13 cellular contexts compared by ENCODE assay signal in the genomic region with DNA sequence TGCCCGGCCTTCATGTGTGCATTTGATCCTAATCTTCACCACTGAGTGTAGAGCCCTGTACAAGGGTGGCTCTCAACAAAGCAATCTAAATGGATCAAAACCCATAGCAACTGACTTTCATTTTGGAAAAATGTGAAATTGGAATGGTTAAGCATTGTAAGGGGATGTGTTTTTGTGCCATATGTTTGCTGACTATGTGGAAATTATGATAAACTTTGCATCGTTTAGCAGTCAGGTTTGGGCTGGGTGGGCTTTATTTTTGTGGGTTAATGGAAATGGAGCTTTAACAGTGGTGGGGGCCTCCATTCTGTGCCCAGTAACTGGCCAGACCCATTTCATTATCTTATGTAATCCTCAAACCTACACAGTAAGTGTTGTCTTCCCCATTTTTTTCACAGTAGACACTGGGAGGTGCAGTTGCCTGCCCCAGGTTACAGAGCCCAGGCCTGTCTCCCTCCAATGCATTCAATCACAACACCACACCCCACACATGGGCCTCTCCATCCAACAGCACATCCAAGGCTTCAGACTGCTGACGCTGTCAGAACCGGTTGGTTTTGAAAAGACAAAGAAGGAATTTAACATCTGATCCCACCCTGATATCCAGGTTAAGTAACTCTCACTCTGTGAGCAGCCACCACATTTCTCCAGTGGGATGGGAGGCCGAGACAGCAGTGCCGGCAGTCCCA.
A peak's percentile ranks its signal among the peaks of the same experiment; 100 is the strongest.
DNase-seq lines count a peak whose midpoint lies in the region; ATAC-seq and TF ChIP-seq lines count a peak whose summit lies in the region.
"Had no signal": no experiment of that assay in that cellular context is flagged by ENCODE, and none has a peak within 500 bp of the region (broad histone marks: within the 10 kb centered on the region; RNA-seq: fewer than 3 reads in every experiment).

No MANE protein-coding gene starts in this region.

- dilution Hi-C loops in IMR-90 (cut with HindIII; ENCODE audit: low sequenced_read_pairs, unreplicated experiment) = no loop called here

- intact Hi-C loops in IMR-90 (cut with micrococcal nuclease) = no loop called here
- intact Hi-C loops in lower lobe of right lung (cut with DNase I) = no loop called here
- intact Hi-C loops in prostate gland (cut with DNase I) = no loop called here

- TF ChIP-seq EP300 in upper lobe of left lung (IDR thresholded peaks at IDR 0.05) = no peak

- TF ChIP-seq CTCF in IMR-90 (conservative IDR thresholded peaks at IDR 0.05; ENCODE audit: low read depth, low read length) (no peak), lower lobe of right lung (IDR thresholded peaks at IDR 0.05) (no peak), upper lobe of left lung (IDR thresholded peaks at IDR 0.05) (no peak), hepatocyte (IDR thresholded peaks at IDR 0.05; ENCODE audit: poor library complexity) (no peak), prostate gland (IDR thresholded peaks at IDR 0.05) (no peak)

- H2BK15ac ChIP-seq in IMR-90 (ENCODE audit: low read depth, low read length) = no peak overlapping the region; the same call in 2 of the 3 replicates

- no peak overlapping the region for H3K4me3 ChIP-seq in IMR-90 (ENCODE audit: insufficient read depth, low read depth, low read length)
- H3K4me3 ChIP-seq in lower lobe of right lung = no peak overlapping the region
- H3K4me3 ChIP-seq in upper lobe of left lung = no peak overlapping the region
- H3K4me3 ChIP-seq in hepatocyte = no peak overlapping the region
- no peak overlapping the region for H3K4me3 ChIP-seq in prostate gland
- H3K4me3 ChIP-seq: GM23248 had no signal

- peak overlapping the region; percentile 33 for H2BK20ac ChIP-seq in IMR-90 (ENCODE audit: low read depth, low read length)

- TF ChIP-seq POLR2A in IMR-90 (IDR thresholded peaks at IDR 0.05; ENCODE audit: low read depth, low read length) = no peak
- no peak for TF ChIP-seq POLR2A in upper lobe of left lung (IDR thresholded peaks at IDR 0.05)
- no peak for TF ChIP-seq POLR2A in prostate gland (IDR thresholded peaks at IDR 0.05)

- H3K27ac ChIP-seq in IMR-90 (ENCODE audit: insufficient read depth, low read length) = no peak overlapping the region
- peak overlapping the region; percentile 71 for H3K27ac ChIP-seq in lower lobe of right lung
- peak overlapping the region; percentile 2 to 80 (median 54) for H3K27ac ChIP-seq in upper lobe of left lung
- H3K27ac ChIP-seq in hepatocyte = no peak overlapping the region
- H3K27ac ChIP-seq in prostate gland = no peak overlapping the region
- H3K27ac ChIP-seq: C4-2B, GM23248 had no signal

- peaks cover 30% of the 10 kb centered on the region for H3K9me1 ChIP-seq in IMR-90 (ENCODE audit: insufficient read depth, low read length)

- H2AFZ ChIP-seq in IMR-90 (replicated peaks; ENCODE audit: low read length, poor library complexity) (no peak overlapping the region), hepatocyte (no peak overlapping the region)
- H2AFZ ChIP-seq: GM23248 had no signal

- no peak overlapping the region for H3K9ac ChIP-seq in IMR-90 (ENCODE audit: low read depth, low read length)
- H3K9ac ChIP-seq: GM23248 had no signal

- H2AK9ac ChIP-seq in IMR-90 (replicated peaks; ENCODE audit: low read depth, low read length, poor library complexity) = no peak overlapping the region

- H4K20me1 ChIP-seq in IMR-90 (ENCODE audit: insufficient read depth, low read length) = no peaks in the 10 kb centered on the region
- H4K20me1 ChIP-seq in hepatocyte (ENCODE audit: insufficient read depth, poor library complexity, severe bottlenecking) = no peaks in the 10 kb centered on the region

- POLR2A ChIA-PET in IMR-90 (lab: Charles Lee; ENCODE audit: unreplicated experiment) = interaction anchor here (0.7 kb wide), 1 partner anchor 25 kb away, joined by 14 read pairs; no protein-coding TSS in a partner anchor

- in situ Hi-C loops in IMR-90 (cut with MboI; ENCODE audit: low sequenced_read_pairs) = no loop called here

- peaks cover 0 to 6% of the 10 kb centered on the region in 2 experiments; a peak in 1 of 4 replicates for H3K79me1 ChIP-seq in IMR-90 (ENCODE audit: low read depth in 1 of 2, low read length in 2 of 2)

- WGBS in IMR-90 (ENCODE audit: extremely low coverage in 2 of 2, insufficient read length in 1 of 2), 2 experiments = 100% methylated on average over 2 of the region's 6 CpGs; no CpG with 5 or more reads in 1 of the 2 experiments
- WGBS in upper lobe of left lung, 2 donors = 68 to 75% methylated on average over 4 to 6 of the region's 6 CpGs
- 83% methylated on average over 4 of the region's 6 CpGs for WGBS in hepatocyte (ENCODE audit: low lambda C conversion rate, missing lambda C conversion rate)
- WGBS in prostate gland = 71% methylated on average over 6 of the region's 6 CpGs

- H2AK5ac ChIP-seq in IMR-90 (ENCODE audit: low read depth, low read length) = no peak overlapping the region

- no peaks in the 10 kb centered on the region for H3K27me3 ChIP-seq in IMR-90 (ENCODE audit: control insufficient read depth, insufficient read depth, low read length)
- H3K27me3 ChIP-seq in lower lobe of right lung (ENCODE audit: low read depth) = no peaks in the 10 kb centered on the region
- no peaks in the 10 kb centered on the region for H3K27me3 ChIP-seq in upper lobe of left lung
- H3K27me3 ChIP-seq in hepatocyte = no peaks in the 10 kb centered on the region
- no peaks in the 10 kb centered on the region for H3K27me3 ChIP-seq in prostate gland (replicated peaks; ENCODE audit: insufficient read depth)
- H3K27me3 ChIP-seq: BE2C had no signal

- H3K4me1 ChIP-seq in IMR-90 (ENCODE audit: control insufficient read depth, insufficient read depth, low read length) = peaks cover 5% of the 10 kb centered on the region
- peaks cover 55% of the 10 kb centered on the region for H3K4me1 ChIP-seq in lower lobe of right lung
- peaks cover 39 to 46% (median 44%) of the 10 kb centered on the region in 4 donors for H3K4me1 ChIP-seq in upper lobe of left lung
- H3K4me1 ChIP-seq in hepatocyte (ENCODE audit: insufficient read depth) = no peaks in the 10 kb centered on the region
- no peaks in the 10 kb centered on the region for H3K4me1 ChIP-seq in prostate gland (replicated peaks)
- H3K4me1 ChIP-seq: BE2C had no signal

- H3K23ac ChIP-seq in IMR-90 (ENCODE audit: low read depth, low read length) = no peak overlapping the region

- H3K18ac ChIP-seq in IMR-90 (ENCODE audit: low read depth, low read length) = no peak overlapping the region

- no peak overlapping the region for H4K91ac ChIP-seq in IMR-90 (ENCODE audit: insufficient read depth, low read depth, low read length)

- DNase-seq in IMR-90 (no peak), lower lobe of right lung (no peak), upper lobe of left lung (no peak), hepatocyte (ENCODE audit: low spot score) (no peak), prostate gland (ENCODE audit: low spot score) (no peak)
- DNase-seq: BE2C; CD4-positive, alpha-beta memory T cell; DMS153; EL; GM23248 had no signal

- BruUV-seq in IMR-90 (replicated peaks; lab: Mats Ljungman, UMichigan) = no TSS peak

- H4K8ac ChIP-seq in IMR-90 (ENCODE audit: low read depth in 2 of 2, low read length in 2 of 2) = no peak overlapping the region; a peak in 1 of 4 replicates

- TF ChIP-seq RAD21 in IMR-90 (IDR thresholded peaks at IDR 0.05; ENCODE audit: low read length) = no peak

- no peak overlapping the region for H3K4ac ChIP-seq in IMR-90 (ENCODE audit: low read depth, low read length)

- no peaks in the 10 kb centered on the region for H3K9me2 ChIP-seq in hepatocyte (replicated peaks; ENCODE audit: insufficient read depth)

- no peak overlapping the region for H2BK5ac ChIP-seq in IMR-90 (ENCODE audit: low read depth, low read length, poor library complexity, severe bottlenecking)

- ATAC-seq in IMR-90 (ENCODE audit: low read depth) (no peak), esophagus mucosa (peak; percentile 50), lower lobe of right lung (peak; percentile 13 to 50), upper lobe of left lung (ENCODE audit: low FRiP score in 2 of 2) (peak in 1 of 2 donors; percentile 57), HG03045 (IDR thresholded peaks at IDR 0.05; ENCODE audit: unreplicated experiment) (no peak)

- peaks cover 41% of the 10 kb centered on the region for H3K36me3 ChIP-seq in IMR-90 (ENCODE audit: control insufficient read depth, insufficient read depth, low read length)
- no peaks in the 10 kb centered on the region for H3K36me3 ChIP-seq in lower lobe of right lung
- H3K36me3 ChIP-seq in upper lobe of left lung = no peaks in the 10 kb centered on the region
- no peaks in the 10 kb centered on the region for H3K36me3 ChIP-seq in hepatocyte (replicated peaks; ENCODE audit: insufficient read depth, low read depth)
- H3K36me3 ChIP-seq in prostate gland = no peaks in the 10 kb centered on the region
- H3K36me3 ChIP-seq: BE2C had no signal

- H3K14ac ChIP-seq in IMR-90 (replicated peaks; ENCODE audit: low read depth, low read length) = no peak overlapping the region

- H3K4me2 ChIP-seq in IMR-90 (ENCODE audit: low read depth, low read length) = no peak overlapping the region
- no peak overlapping the region for H3K4me2 ChIP-seq in hepatocyte

- CTCF ChIA-PET in IMR-90 (lab: Yijun Ruan, JAX) = interaction anchor here (1.1 kb wide), 1 partner anchor 103 kb away, joined by 3 read pairs; no protein-coding TSS in a partner anchor

- H3K56ac ChIP-seq in IMR-90 (ENCODE audit: extremely low read depth, insufficient read depth, low read length) = no peak overlapping the region

- peak overlapping the region; percentile 15; the same call in 1 of the 2 replicates for H2BK120ac ChIP-seq in IMR-90 (ENCODE audit: low read depth, low read length)

- H3K79me2 ChIP-seq in hepatocyte = no peaks in the 10 kb centered on the region

- H4K5ac ChIP-seq in IMR-90 (ENCODE audit: low read depth, low read length) = no peak overlapping the region

- H3K9me3 ChIP-seq in IMR-90 (ENCODE audit: control insufficient read depth, insufficient read depth, low read length) = no peaks in the 10 kb centered on the region
- no peaks in the 10 kb centered on the region for H3K9me3 ChIP-seq in lower lobe of right lung
- no peaks in the 10 kb centered on the region for H3K9me3 ChIP-seq in upper lobe of left lung
- no peaks in the 10 kb centered on the region for H3K9me3 ChIP-seq in hepatocyte (ENCODE audit: low read depth)
- no peaks in the 10 kb centered on the region for H3K9me3 ChIP-seq in prostate gland
- H3K9me3 ChIP-seq: BE2C had no signal

TF ChIP-seq in IMR-90, 13 proteins besides CTCF, POLR2A, EP300 and RAD21 (continues in another document):
- no peak for TF ChIP-seq CHD1 (IDR thresholded peaks at IDR 0.05; ENCODE audit: low read depth, low read length)
- no peak for TF ChIP-seq ELK1 (IDR thresholded peaks at IDR 0.05; ENCODE audit: borderline replicate concordance, low read depth, low read length)
- TF ChIP-seq RFX5 (IDR thresholded peaks at IDR 0.05; ENCODE audit: low read depth, low read length) = no peak

Comparison
In these comparisons a context has a peak if more than half of its experiments do, and no peak if none do; other contexts are left out.
1. ATAC-seq: peak in esophagus mucosa (single experiment) and lower lobe of right lung (2 of 2); none in IMR-90 (single experiment) and HG03045 (single experiment).
2. H3K27ac ChIP-seq: peak in lower lobe of right lung (single experiment) and upper lobe of left lung (4 of 4); none in IMR-90 (single experiment), hepatocyte (single experiment) and prostate gland (0 of 2).